Comparison of ENCODE assay signal across 8 cellular contexts in genomic region chr21:41951876-41952567, GRCh38. TPM values are rescaled to one million over a fixed set of nuclear protein-coding genes. Genes with fewer than 3 reads are reported as not detected.
DNase-seq lines count a peak whose midpoint lies in the region; ATAC-seq and TF ChIP-seq lines count a peak whose summit lies in the region.

No MANE protein-coding gene starts in this region.

- H3K27ac Mint-ChIP-seq in CD4-positive, CD25-positive, alpha-beta regulatory T cell = no peak overlapping the region

- ATAC-seq in CD4-positive, CD25-positive, alpha-beta regulatory T cell (ENCODE audit: low read depth in 2 of 2) = no peak
- ATAC-seq in GM21737 (IDR thresholded peaks at IDR 0.05; ENCODE audit: unreplicated experiment) = no peak

- peak overlapping the region; percentile 1 to 81 (median 76) for H3K4me3 Mint-ChIP-seq in CD4-positive, CD25-positive, alpha-beta regulatory T cell

- peaks cover 6% of the 10 kb centered on the region for H3K79me2 ChIP-seq in parathyroid adenoma

- DNase-seq in CD4-positive, CD25-positive, alpha-beta regulatory T cell = no peak
- no peak for DNase-seq in NT2/D1 (ENCODE audit: low read depth, low spot score)
- DNase-seq in activated effector memory CD4-positive, alpha-beta T cell treated with anti-CD3 and anti-CD28 coated beads, Interleukin-2, amount 50 U/mL, for 16 hours = no peak
- no peak for DNase-seq in NCI-H526 treated with DMSO at 0.1 percent for 48 hours (lab: John Stamatoyannopoulos, UW)
- DNase-seq in HT-29 (ENCODE audit: low spot score) = no peak

- no peaks in the 10 kb centered on the region for H3K36me3 ChIP-seq in CD4-positive, CD25-positive, alpha-beta regulatory T cell (ENCODE audit: control insufficient read depth, insufficient read depth, low read length)
- no peaks in the 10 kb centered on the region for H3K36me3 ChIP-seq in NT2/D1 (ENCODE audit: insufficient read depth, insufficient read length, low read length)
- no peaks in the 10 kb centered on the region for H3K36me3 ChIP-seq in duodenal mucosa (ENCODE audit: control insufficient read depth in 1 of 2, insufficient read depth in 2 of 2, low read length in 2 of 2)
- H3K36me3 ChIP-seq in parathyroid adenoma (ENCODE audit: control insufficient read depth, insufficient read depth, low read length) = no peaks in the 10 kb centered on the region

- no peaks in the 10 kb centered on the region for H3K9me3 ChIP-seq in CD4-positive, CD25-positive, alpha-beta regulatory T cell (ENCODE audit: control insufficient read depth in 2 of 2, low read length in 2 of 2)
- H3K9me3 ChIP-seq in NT2/D1 (ENCODE audit: insufficient read depth, low read length) (no peaks in the 10 kb centered on the region), duodenal mucosa (ENCODE audit: control insufficient read depth in 1 of 2, low read length in 2 of 2) (no peaks in the 10 kb centered on the region), parathyroid adenoma (ENCODE audit: control insufficient read depth, low read length) (no peaks in the 10 kb centered on the region)

- H2AFZ ChIP-seq in parathyroid adenoma = no peak overlapping the region

- H3K9me3 Mint-ChIP-seq in CD4-positive, CD25-positive, alpha-beta regulatory T cell = no peaks in the 10 kb centered on the region

- no peak for TF ChIP-seq CTCF in parathyroid adenoma (IDR thresholded peaks at IDR 0.05)

- H3K4me3 ChIP-seq in CD4-positive, CD25-positive, alpha-beta regulatory T cell (ENCODE audit: low read depth, low read length) = no peak overlapping the region
- H3K4me3 ChIP-seq in NT2/D1 (ENCODE audit: insufficient read length, low read depth) (no peak overlapping the region), duodenal mucosa (ENCODE audit: low read depth in 1 of 2, low read length in 2 of 2) (peak overlapping the region; percentile 64 to 73), parathyroid adenoma (ENCODE audit: low read depth, low read length) (peak overlapping the region; percentile 81)

- H3K9ac ChIP-seq in NT2/D1 (ENCODE audit: insufficient read length, low read depth) (peak overlapping the region; percentile 85), duodenal mucosa (ENCODE audit: low read depth in 1 of 2, low read length in 2 of 2) (peak overlapping the region in 1 of 2 donors; percentile 51), parathyroid adenoma (no peak overlapping the region)

- peak overlapping the region; percentile 91 for H3K4me2 ChIP-seq in parathyroid adenoma (ENCODE audit: low read length)

- no peaks in the 10 kb centered on the region for H3K4me1 ChIP-seq in CD4-positive, CD25-positive, alpha-beta regulatory T cell (ENCODE audit: control insufficient read depth, insufficient read depth, low read length, poor library complexity, severe bottlenecking)
- H3K4me1 ChIP-seq in NT2/D1 (ENCODE audit: insufficient read depth, insufficient read length) = peaks cover 33% of the 10 kb centered on the region
- peaks cover 10 to 15% of the 10 kb centered on the region in 2 donors for H3K4me1 ChIP-seq in duodenal mucosa (ENCODE audit: control insufficient read depth in 1 of 2, insufficient read depth in 2 of 2, low read length in 2 of 2)
- peaks cover 13% of the 10 kb centered on the region for H3K4me1 ChIP-seq in parathyroid adenoma

- H3K27me3 Mint-ChIP-seq in CD4-positive, CD25-positive, alpha-beta regulatory T cell = peaks cover 28% of the 10 kb centered on the region

- H3K36me3 Mint-ChIP-seq in CD4-positive, CD25-positive, alpha-beta regulatory T cell = no peaks in the 10 kb centered on the region

- H3K27me3 ChIP-seq in CD4-positive, CD25-positive, alpha-beta regulatory T cell (ENCODE audit: control insufficient read depth, insufficient read depth, low read length) = peaks cover 4% of the 10 kb centered on the region
- H3K27me3 ChIP-seq in NT2/D1 (ENCODE audit: insufficient read depth, insufficient read length) = peaks cover 19% of the 10 kb centered on the region
- H3K27me3 ChIP-seq in duodenal mucosa (ENCODE audit: control insufficient read depth in 1 of 2, insufficient read depth in 2 of 2, low read length in 2 of 2) = no peaks in the 10 kb centered on the region
- no peaks in the 10 kb centered on the region for H3K27me3 ChIP-seq in parathyroid adenoma (ENCODE audit: control insufficient read depth, insufficient read depth, low read length)

- peaks cover 0 to 16% (median 4%) of the 10 kb centered on the region in 4 donors for H3K4me1 Mint-ChIP-seq in CD4-positive, CD25-positive, alpha-beta regulatory T cell

- H3K27ac ChIP-seq in CD4-positive, CD25-positive, alpha-beta regulatory T cell (ENCODE audit: insufficient read depth, low read length, poor library complexity, severe bottlenecking) = no peak overlapping the region
- H3K27ac ChIP-seq in duodenal mucosa (ENCODE audit: low read depth, low read length) (no peak overlapping the region), parathyroid adenoma (no peak overlapping the region)

RNA-seq across cellular contexts. Expression of gene C2CD2, which starts 1.8 kb away (rescaled TPM):
- 15.3 TPM for total RNA-seq in CD4-positive, CD25-positive, alpha-beta regulatory T cell
- polyA plus RNA-seq in CD4-positive, CD25-positive, alpha-beta regulatory T cell = 1 to 10 TPM; 1.7 to 2.9 (median 2.0) TPM
- 10.6 and 17.9 TPM in 2 replicates for total RNA-seq in HT-29 (2014; rRNA removed; shearing (Covaris generic))

RNA-seq across cellular contexts. Expression of gene ZBTB21, which starts 58.1 kb away (rescaled TPM):
- 107 TPM for total RNA-seq in CD4-positive, CD25-positive, alpha-beta regulatory T cell
- polyA plus RNA-seq in CD4-positive, CD25-positive, alpha-beta regulatory T cell = 1 to 10 TPM; 2.4 to 8.0 (median 5.2) TPM
- 7.5 and 11.8 TPM in 2 replicates for total RNA-seq in HT-29 (2014; rRNA removed; shearing (Covaris generic))

Comparison
In these comparisons a context has a peak if more than half of its experiments do, and no peak if none do; other contexts are left out.
1. H3K4me3 ChIP-seq: peak in duodenal mucosa (2 of 2) and parathyroid adenoma (single experiment); none in CD4-positive, CD25-positive, alpha-beta regulatory T cell (single experiment) and NT2/D1 (single experiment).